In the genomic region with DNA sequence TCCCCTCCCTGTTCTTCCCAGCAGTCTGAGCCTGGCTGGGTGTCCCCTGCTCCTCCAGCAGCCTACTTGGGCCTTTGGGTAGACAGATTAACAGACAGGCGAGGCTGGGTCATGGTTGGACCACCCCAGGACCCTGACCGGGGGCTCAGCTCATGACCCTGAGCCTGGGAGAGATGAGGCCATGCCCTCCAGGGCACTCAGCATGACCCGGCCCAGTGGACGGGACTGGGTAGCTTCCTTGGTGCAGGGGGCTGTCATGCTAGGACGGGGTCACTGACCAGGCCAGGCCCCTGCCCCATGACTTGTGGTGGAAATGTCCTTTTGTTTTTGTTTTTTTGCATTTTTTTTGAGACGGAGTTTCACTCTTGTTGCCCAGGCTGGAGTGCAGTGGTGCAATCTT, we compare ENCODE assay signal across 10 cellular contexts. TPM values are rescaled to one million over a fixed set of nuclear protein-coding genes. Genes with fewer than 3 reads are reported as not detected.
DNase-seq lines count a peak whose midpoint lies in the region; ATAC-seq and TF ChIP-seq lines count a peak whose summit lies in the region.
"Not testable (repeated sequence)": the region's sequence is repeated elsewhere in the genome, so short reads cannot be mapped to it uniquely, and the experiment has no call there.
"Had no signal": no experiment of that assay in that cellular context is flagged by ENCODE, and none has a peak within 500 bp of the region (broad histone marks: within the 10 kb centered on the region; RNA-seq: fewer than 3 reads in every experiment).

No MANE protein-coding gene starts in this region.

- H3K27ac Mint-ChIP-seq in activated CD4-positive, alpha-beta T cell treated with anti-CD3 and anti-CD28 coated beads for 36 hours, result peak overlapping the region; percentile 91
- not testable (repeated sequence) for H3K27ac Mint-ChIP-seq in activated naive CD8-positive, alpha-beta T cell treated with anti-CD3 and anti-CD28 coated beads for 36 hours; endodermal cell
- peak overlapping the region in 1 of 2 donors; percentile 97 for H3K27ac Mint-ChIP-seq in natural killer cell treated with Interleukin-12 subunit alpha and Interleukin-12 subunit beta and Interleukin-15 and Interleukin-18, amount 100 ng/mL, for 72 hours

- not testable (repeated sequence) for H3K36me3 ChIP-seq in GM06990 (ENCODE audit: control insufficient read depth, insufficient read depth, low read length); KOPT-K1 (ENCODE audit: insufficient read depth, low read length); endodermal cell (ENCODE audit: control insufficient read depth, insufficient read depth, low read length); aorta (ENCODE audit: control insufficient read depth in 1 of 2, insufficient read depth in 2 of 2, low read length in 1 of 2)

- H3K9me3 Mint-ChIP-seq in activated CD4-positive, alpha-beta T cell treated with anti-CD3 and anti-CD28 coated beads for 36 hours (ENCODE audit: low read depth); activated T-cell treated with anti-CD3 and anti-CD28 coated beads, Interleukin-2, amount 50 U/mL, for 4 hours; activated naive CD8-positive, alpha-beta T cell treated with anti-CD3 and anti-CD28 coated beads for 36 hours; endodermal cell; natural killer cell treated with Interleukin-12 subunit alpha and Interleukin-12 subunit beta and Interleukin-15 and Interleukin-18, amount 100 ng/mL, for 72 hours: not testable (repeated sequence)

- H3K27me3 ChIP-seq in GM06990 (replicated peaks; ENCODE audit: control insufficient read depth, insufficient read depth, low read length); endodermal cell (ENCODE audit: control insufficient read depth, insufficient read depth, low read length, poor library complexity, severe bottlenecking); aorta (ENCODE audit: control insufficient read depth in 1 of 2, insufficient read depth in 2 of 2, low read length in 1 of 2): not testable (repeated sequence)

- not testable (repeated sequence) for TF ChIP-seq CTCF in GM06990 (IDR thresholded peaks at IDR 0.05; ENCODE audit: insufficient read depth, low read length, poor library complexity, severe bottlenecking); endodermal cell (conservative IDR thresholded peaks at IDR 0.05)

- POLR2A ChIA-PET in activated CD4-positive, alpha-beta T cell treated with anti-CD3 and anti-CD28 coated beads for 36 hours (lab: Charles Lee), result not testable (repeated sequence)

- intact Hi-C loops in activated CD4-positive, alpha-beta T cell treated with anti-CD3 and anti-CD28 coated beads for 36 hours (cut with DNase I, micrococcal nuclease); aorta (cut with DNase I): not testable (repeated sequence)

- not testable (repeated sequence) for H3K36me3 Mint-ChIP-seq in activated CD4-positive, alpha-beta T cell treated with anti-CD3 and anti-CD28 coated beads for 36 hours (ENCODE audit: low read depth); activated T-cell treated with anti-CD3 and anti-CD28 coated beads, Interleukin-2, amount 50 U/mL, for 4 hours (ENCODE audit: insufficient read depth); activated naive CD8-positive, alpha-beta T cell treated with anti-CD3 and anti-CD28 coated beads for 36 hours; endodermal cell (ENCODE audit: low read depth); natural killer cell treated with Interleukin-12 subunit alpha and Interleukin-12 subunit beta and Interleukin-15 and Interleukin-18, amount 100 ng/mL, for 72 hours

- not testable (repeated sequence) for H3K9ac ChIP-seq in endodermal cell (ENCODE audit: extremely low read depth, low read length, poor library complexity, severe bottlenecking)

- H3K27me3 Mint-ChIP-seq in activated CD4-positive, alpha-beta T cell treated with anti-CD3 and anti-CD28 coated beads for 36 hours; activated T-cell treated with anti-CD3 and anti-CD28 coated beads, Interleukin-2, amount 50 U/mL, for 4 hours (ENCODE audit: low read depth); activated naive CD8-positive, alpha-beta T cell treated with anti-CD3 and anti-CD28 coated beads for 36 hours; endodermal cell (ENCODE audit: insufficient read depth); natural killer cell treated with Interleukin-12 subunit alpha and Interleukin-12 subunit beta and Interleukin-15 and Interleukin-18, amount 100 ng/mL, for 72 hours: not testable (repeated sequence)

- peaks cover 17% of the 10 kb centered on the region for H3K4me1 Mint-ChIP-seq in activated CD4-positive, alpha-beta T cell treated with anti-CD3 and anti-CD28 coated beads for 36 hours
- H3K4me1 Mint-ChIP-seq in activated T-cell treated with anti-CD3 and anti-CD28 coated beads, Interleukin-2, amount 50 U/mL, for 4 hours (ENCODE audit: low read depth), result peaks cover 18% of the 10 kb centered on the region
- peaks cover 16% of the 10 kb centered on the region for H3K4me1 Mint-ChIP-seq in activated naive CD8-positive, alpha-beta T cell treated with anti-CD3 and anti-CD28 coated beads for 36 hours
- not testable (repeated sequence) for H3K4me1 Mint-ChIP-seq in endodermal cell
- H3K4me1 Mint-ChIP-seq in natural killer cell treated with Interleukin-12 subunit alpha and Interleukin-12 subunit beta and Interleukin-15 and Interleukin-18, amount 100 ng/mL, for 72 hours (ENCODE audit: low read depth in 2 of 2), result peaks cover 14 to 17% of the 10 kb centered on the region in 2 donors

- H3K4me3 ChIP-seq in GM06990 (replicated peaks; ENCODE audit: low read depth, low read length), result peak overlapping the region; percentile 75
- H3K4me3 ChIP-seq in endodermal cell (ENCODE audit: low read length); aorta (ENCODE audit: low read length in 2 of 2): not testable (repeated sequence)

- not testable (repeated sequence) for H3K9me3 ChIP-seq in KOPT-K1 (ENCODE audit: insufficient read depth, low read length, poor library complexity, severe bottlenecking); endodermal cell (ENCODE audit: control insufficient read depth, low read length); aorta (ENCODE audit: control insufficient read depth, low read length)

- not testable (repeated sequence) for ATAC-seq in activated CD4-positive, alpha-beta T cell treated with anti-CD3 and anti-CD28 coated beads for 36 hours; activated T-cell treated with anti-CD3 and anti-CD28 coated beads, Interleukin-2, amount 50 U/mL, for 4 hours; natural killer cell treated with Interleukin-12 subunit alpha and Interleukin-12 subunit beta and Interleukin-15 and Interleukin-18, amount 100 ng/mL, for 72 hours
- peak; percentile 56 for ATAC-seq in aorta (ENCODE audit: low FRiP score)

- CTCF ChIA-PET in activated CD4-positive, alpha-beta T cell treated with anti-CD3 and anti-CD28 coated beads for 36 hours (lab: Charles Lee), result not testable (repeated sequence)

- H3K27ac ChIP-seq in KOPT-K1 (ENCODE audit: low read depth, low read length, poor library complexity, severe bottlenecking), result peak overlapping the region; percentile 87
- H3K27ac ChIP-seq in endodermal cell (ENCODE audit: low read depth, low read length); aorta (ENCODE audit: low read depth in 1 of 2, low read length in 2 of 2): not testable (repeated sequence)

- DNase-seq in GM06990 (ENCODE audit: extremely low read depth, insufficient read length); activated CD4-positive, alpha-beta T cell treated with anti-CD3 and anti-CD28 coated beads for 36 hours; activated T-cell treated with anti-CD3 and anti-CD28 coated beads, Interleukin-2, amount 50 U/mL, for 4 hours; activated naive CD8-positive, alpha-beta T cell treated with anti-CD3 and anti-CD28 coated beads for 36 hours; natural killer cell treated with Interleukin-12 subunit alpha and Interleukin-12 subunit beta and Interleukin-15 and Interleukin-18, amount 100 ng/mL, for 72 hours (ENCODE audit: low spot score); aorta: not testable (repeated sequence)
- DNase-seq in endodermal cell, result peak; percentile 37

- 83 to 93% methylated on average over 1 to 6 of the region's 6 CpGs for WGBS in endodermal cell (ENCODE audit: insufficient coverage in 1 of 2, insufficient read length in 1 of 2), 2 experiments
- WGBS in aorta, 2 donors, result 88 to 91% methylated on average over 4 to 6 of the region's 6 CpGs

- H3K4me1 ChIP-seq in endodermal cell (ENCODE audit: control insufficient read depth, insufficient read depth, low read length); aorta (ENCODE audit: control insufficient read depth in 1 of 2, insufficient read depth in 2 of 2, low read length in 2 of 2): not testable (repeated sequence)

- H3K4me3 Mint-ChIP-seq in activated CD4-positive, alpha-beta T cell treated with anti-CD3 and anti-CD28 coated beads for 36 hours, result peak overlapping the region; percentile 84
- peak overlapping the region; percentile 94 for H3K4me3 Mint-ChIP-seq in activated T-cell treated with anti-CD3 and anti-CD28 coated beads, Interleukin-2, amount 50 U/mL, for 4 hours
- H3K4me3 Mint-ChIP-seq in activated naive CD8-positive, alpha-beta T cell treated with anti-CD3 and anti-CD28 coated beads for 36 hours, result peak overlapping the region; percentile 83
- not testable (repeated sequence) for H3K4me3 Mint-ChIP-seq in endodermal cell
- peak overlapping the region; percentile 85 for H3K4me3 Mint-ChIP-seq in natural killer cell treated with Interleukin-12 subunit alpha and Interleukin-12 subunit beta and Interleukin-15 and Interleukin-18, amount 100 ng/mL, for 72 hours

RNA-seq across cellular contexts. Expression of a gene that starts 5.3 kb away (rescaled TPM):
- 10 to 100 TPM; 32.4 to 34.9 TPM for total RNA-seq in activated CD4-positive, alpha-beta T cell treated with anti-CD3 and anti-CD28 coated beads for 36 hours
- total RNA-seq in activated T-cell treated with anti-CD3 and anti-CD28 coated beads, Interleukin-2, amount 50 U/mL, for 4 hours, result 10 to 100 TPM; 23.6 to 48.6 (median 27.2) TPM
- total RNA-seq in activated naive CD8-positive, alpha-beta T cell treated with anti-CD3 and anti-CD28 coated beads for 36 hours, result 10 to 100 TPM; 11.1 to 12.3 TPM
- total RNA-seq in endodermal cell (10 to 100 TPM; 22.4 to 52.8 TPM), aorta (10 to 100 TPM in 1 of 2 donors, 1 to 10 TPM in 1; 4.0 to 14.2 TPM)
- polyA plus RNA-seq in endodermal cell (2013, experiment 1 of 2), result 6.2 TPM
- 6.4 TPM for polyA plus RNA-seq in endodermal cell (2013, experiment 2 of 2)
- 10 to 100 TPM; 13.7 to 59.5 TPM for total RNA-seq in natural killer cell treated with Interleukin-12 subunit alpha and Interleukin-12 subunit beta and Interleukin-15 and Interleukin-18, amount 100 ng/mL, for 72 hours
- polyA plus RNA-seq in aorta, result 10 to 100 TPM; 14.3 to 24.1 TPM

RNA-seq across cellular contexts. Expression of a gene that starts 15.5 kb away (rescaled TPM):
- total RNA-seq in activated CD4-positive, alpha-beta T cell treated with anti-CD3 and anti-CD28 coated beads for 36 hours, result under 1 TPM; 0.56 to 0.98 TPM
- total RNA-seq in activated T-cell treated with anti-CD3 and anti-CD28 coated beads, Interleukin-2, amount 50 U/mL, for 4 hours, result under 1 TPM; 0.54 to 0.92 (median 0.56) TPM
- total RNA-seq in activated naive CD8-positive, alpha-beta T cell treated with anti-CD3 and anti-CD28 coated beads for 36 hours, result 1 to 10 TPM in 1 of 2 experiments, under 1 TPM in 1; 0.91 to 1.1 TPM
- total RNA-seq in endodermal cell (10 to 100 TPM; 27.4 to 31.2 TPM), aorta (10 to 100 TPM in 1 of 2 donors, 1 to 10 TPM in 1; 4.6 to 15.0 TPM)
- 30.7 TPM for polyA plus RNA-seq in endodermal cell (2013, experiment 1 of 2)
- 24.6 TPM for polyA plus RNA-seq in endodermal cell (2013, experiment 2 of 2)
- total RNA-seq in natural killer cell treated with Interleukin-12 subunit alpha and Interleukin-12 subunit beta and Interleukin-15 and Interleukin-18, amount 100 ng/mL, for 72 hours, result 1 to 10 TPM; 1.8 to 2.3 TPM
- 10 to 100 TPM in 1 of 2 donors, 1 to 10 TPM in 1; 6.1 to 47.7 TPM for polyA plus RNA-seq in aorta
- total RNA-seq: CD8-positive, alpha-beta T cell; OCI-LY7 had no signal

RNA-seq across cellular contexts. Expression of a gene that starts 52.5 kb away (rescaled TPM):
- total RNA-seq in activated CD4-positive, alpha-beta T cell treated with anti-CD3 and anti-CD28 coated beads for 36 hours, result 100 to 1,000 TPM; 156 to 232 TPM
- 100 to 1,000 TPM; 182 to 212 (median 210) TPM for total RNA-seq in activated T-cell treated with anti-CD3 and anti-CD28 coated beads, Interleukin-2, amount 50 U/mL, for 4 hours
- total RNA-seq in activated naive CD8-positive, alpha-beta T cell treated with anti-CD3 and anti-CD28 coated beads for 36 hours, result 100 to 1,000 TPM; 221 to 222 TPM
- total RNA-seq in endodermal cell, result 100 to 1,000 TPM; 158 to 180 TPM
- polyA plus RNA-seq in endodermal cell (2013, experiment 1 of 2), result 174 TPM
- 166 TPM for polyA plus RNA-seq in endodermal cell (2013, experiment 2 of 2)
- 100 to 1,000 TPM; 104 to 117 TPM for total RNA-seq in natural killer cell treated with Interleukin-12 subunit alpha and Interleukin-12 subunit beta and Interleukin-15 and Interleukin-18, amount 100 ng/mL, for 72 hours
- 10 to 100 TPM; 43.4 to 44.8 TPM for total RNA-seq in aorta
- 10 to 100 TPM; 75.2 to 91.4 TPM for polyA plus RNA-seq in aorta

RNA-seq across cellular contexts. Expression of a gene that starts 53.4 kb away (rescaled TPM):
- 100 to 1,000 TPM; 109 to 124 TPM for total RNA-seq in activated CD4-positive, alpha-beta T cell treated with anti-CD3 and anti-CD28 coated beads for 36 hours
- 100 to 1,000 TPM in 1 of 3 donors, 10 to 100 TPM in 2; 85.9 to 105 (median 92.2) TPM for total RNA-seq in activated T-cell treated with anti-CD3 and anti-CD28 coated beads, Interleukin-2, amount 50 U/mL, for 4 hours
- total RNA-seq in activated naive CD8-positive, alpha-beta T cell treated with anti-CD3 and anti-CD28 coated beads for 36 hours, result 100 to 1,000 TPM; 127 to 145 TPM
- total RNA-seq in endodermal cell, result 10 to 100 TPM; 64.7 to 73.6 TPM
- polyA plus RNA-seq in endodermal cell (2013, experiment 1 of 2), result 38.1 TPM
- 44.2 TPM for polyA plus RNA-seq in endodermal cell (2013, experiment 2 of 2)
- total RNA-seq in natural killer cell treated with Interleukin-12 subunit alpha and Interleukin-12 subunit beta and Interleukin-15 and Interleukin-18, amount 100 ng/mL, for 72 hours, result 100 to 1,000 TPM; 105 to 111 TPM
- total RNA-seq in aorta, result 10 to 100 TPM; 60.7 to 67.0 TPM
- polyA plus RNA-seq in aorta, result 10 to 100 TPM; 42.2 to 71.6 TPM
